25 cellular contexts compared by ENCODE assay signal in the genomic region with DNA sequence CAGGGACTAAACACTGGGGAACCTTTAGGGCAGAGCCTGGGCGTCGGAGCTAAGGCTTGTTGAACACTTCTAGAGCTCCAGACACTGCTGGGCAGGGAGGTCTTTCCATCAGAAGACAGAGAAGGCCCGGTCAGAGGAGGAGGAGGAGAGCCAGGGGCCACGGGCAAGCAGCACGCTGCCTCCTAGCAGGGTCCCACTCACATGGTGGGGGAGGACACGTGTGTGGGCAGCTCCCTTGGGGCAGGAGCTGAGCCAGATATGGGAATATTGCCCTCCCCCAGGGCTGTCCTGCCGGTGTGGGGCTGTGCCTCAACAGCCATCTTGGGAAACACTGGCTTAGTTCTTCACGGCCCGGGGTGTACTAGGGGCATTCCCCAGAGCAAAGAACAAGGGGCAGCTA.
"Had no signal": no experiment of that assay in that cellular context is flagged by ENCODE, and none has a peak within 500 bp of the region (broad histone marks: within the 10 kb centered on the region; RNA-seq: fewer than 3 reads in every experiment).

No MANE protein-coding gene starts in this region.

- H3K79me2 ChIP-seq: hepatocyte had no signal

- H3K27me3 ChIP-seq: gastrocnemius medialis, ovary, suprapubic skin, transverse colon had no signal

- H3K4me3 ChIP-seq: dorsolateral prefrontal cortex, gastrocnemius medialis, hepatocyte, ovary, psoas muscle, skin epidermis, spleen, suprapubic skin, transverse colon had no signal

- H3K4me1 ChIP-seq: transverse colon had no signal

- ATAC-seq: esophagus mucosa; gastrocnemius medialis; left lobe of liver; naive thymus-derived CD8-positive, alpha-beta T cell; psoas muscle; right cardiac atrium; stimulated activated memory B cell treated with anti-CD40 and anti-IgM and Interleukin-4, amounts not matched to agents 10 μg/mL and 1 μg/mL and 100 μg/mL, for 72 hours had no signal

- H3K4me2 ChIP-seq: hepatocyte had no signal

- DNase-seq: central memory CD4-positive, alpha-beta T cell; dorsolateral prefrontal cortex; effector CD8-positive, alpha-beta T cell; foreskin fibroblast; gastrocnemius medialis; head of caudate nucleus; kidney; mammary epithelial cell; naive thymus-derived CD8-positive, alpha-beta T cell; occipital lobe; ovary; posterior cingulate gyrus; psoas muscle; right cardiac atrium; stimulated activated CD4-positive, alpha-beta T cell treated with anti-CD3 and anti-CD28 coated beads, Interleukin-4, amount 100 ng/mL, for 4 hours; transverse colon had no signal

- H3K36me3 ChIP-seq: gastrocnemius medialis, ovary, spleen, suprapubic skin, transverse colon had no signal

- FAIRE-seq: colon, kidney had no signal

- H2AFZ ChIP-seq: hepatocyte had no signal

- H3K9me3 ChIP-seq: ovary, psoas muscle, suprapubic skin, transverse colon had no signal

- H3K27ac ChIP-seq: dorsolateral prefrontal cortex, epithelial cell of prostate, gastrocnemius medialis, hepatocyte, ovary, psoas muscle, skin epidermis, spleen, suprapubic skin, transverse colon had no signal
